In genomic region chr2:56522605-56523089, GRCh38 we compare ENCODE assay signal across 12 cellular contexts.
DNase-seq lines count a peak whose midpoint lies in the region; ATAC-seq, FAIRE-seq and TF ChIP-seq lines count a peak whose summit lies in the region.
"Had no signal": no experiment of that assay in that cellular context is flagged by ENCODE, and none has a peak within 500 bp of the region (broad histone marks: within the 10 kb centered on the region; RNA-seq: fewer than 3 reads in every experiment).

No MANE protein-coding gene starts in this region.

- H3K27me3 ChIP-seq in bronchial epithelial cell (ENCODE audit: control insufficient read depth, insufficient read depth, low read length) (no peaks in the 10 kb centered on the region), lower lobe of right lung (ENCODE audit: low read depth) (no peaks in the 10 kb centered on the region), neuronal stem cell (ENCODE audit: control insufficient read depth in 3 of 3, insufficient read depth in 3 of 3, low read depth in 1 of 3, low read length in 3 of 3) (no peaks in the 10 kb centered on the region)
- H3K27me3 ChIP-seq: vagina had no signal

- POLR2A ChIA-PET in activated CD4-positive, alpha-beta memory T cell treated with anti-CD3 and anti-CD28 coated beads, Interleukin-2, amount 10 ng/mL, durations not matched to agents 7 days and 5 days (lab: Charles Lee): no interaction called here
- POLR2A ChIA-PET in activated CD8-positive, alpha-beta T cell treated with anti-CD3 and anti-CD28 coated beads for 36 hours (lab: Charles Lee): no interaction called here

- H2AK5ac ChIP-seq in neuronal stem cell (ENCODE audit: low read depth, low read length): no peak overlapping the region

- H3K23ac ChIP-seq in neuronal stem cell (ENCODE audit: low read depth, low read length, poor library complexity): no peak overlapping the region

- H2BK15ac ChIP-seq in neuronal stem cell (ENCODE audit: low read length): no peak overlapping the region

- DNase-seq in DMS 273 treated with DMSO at 0.1 percent for 48 hours (lab: John Stamatoyannopoulos, UW): peak; percentile 77
- peak; percentile 74 to 96 for DNase-seq in NCI-H187 (lab: John Stamatoyannopoulos, UW)
- DNase-seq in bronchial epithelial cell (ENCODE audit: low read depth): peak; percentile 29
- peak; percentile 41 for DNase-seq in lower lobe of right lung
- DNase-seq in activated CD4-positive, alpha-beta memory T cell treated with anti-CD3 and anti-CD28 coated beads, Interleukin-2, amount 10 ng/mL, durations not matched to agents 7 days and 5 days: no peak
- DNase-seq in activated CD8-positive, alpha-beta T cell treated with anti-CD3 and anti-CD28 coated beads for 36 hours: no peak
- DNase-seq in neuronal stem cell (ENCODE audit: low spot score): no peak
- DNase-seq: activated B cell treated with CpG ODN at 0.5 μM for 24 hours; NCI-H748 treated with DMSO at 0.1 percent for 48 hours; stimulated activated CD4-positive, alpha-beta T cell treated with anti-CD3 and anti-CD28 coated beads, Interleukin-2, amount 100 ng/mL, for 24 hours had no signal

- intact Hi-C loops in lower lobe of right lung (cut with DNase I): no loop called here
- intact Hi-C loops in activated CD8-positive, alpha-beta T cell treated with anti-CD3 and anti-CD28 coated beads for 36 hours (cut with micrococcal nuclease): no loop called here

- peaks cover 4% of the 10 kb centered on the region for H3K9me3 Mint-ChIP-seq in activated CD4-positive, alpha-beta memory T cell treated with anti-CD3 and anti-CD28 coated beads, Interleukin-2, amount 10 ng/mL, durations not matched to agents 7 days and 5 days
- H3K9me3 Mint-ChIP-seq in activated CD8-positive, alpha-beta T cell treated with anti-CD3 and anti-CD28 coated beads for 36 hours: peaks cover 5% of the 10 kb centered on the region
- H3K9me3 Mint-ChIP-seq: activated B cell treated with CpG ODN at 0.5 μM for 24 hours had no signal

- no peak overlapping the region for H4K91ac ChIP-seq in neuronal stem cell (ENCODE audit: low read depth, low read length, poor library complexity)

- CTCF ChIA-PET in activated CD4-positive, alpha-beta memory T cell treated with anti-CD3 and anti-CD28 coated beads, Interleukin-2, amount 10 ng/mL, durations not matched to agents 7 days and 5 days (lab: Charles Lee): no interaction called here
- CTCF ChIA-PET in activated CD8-positive, alpha-beta T cell treated with anti-CD3 and anti-CD28 coated beads for 36 hours (lab: Charles Lee): no interaction called here

- H3K4me2 ChIP-seq in neuronal stem cell (ENCODE audit: insufficient read depth, low read length, poor library complexity, severe bottlenecking): no peak overlapping the region

- no peak overlapping the region for H4K8ac ChIP-seq in neuronal stem cell (ENCODE audit: low read depth, low read length)

- H2BK12ac ChIP-seq in neuronal stem cell (ENCODE audit: low read length): no peak overlapping the region

- H3K4me3 ChIP-seq in bronchial epithelial cell (ENCODE audit: low read depth, low read length): no peak overlapping the region
- H3K4me3 ChIP-seq in lower lobe of right lung: no peak overlapping the region
- H3K4me3 ChIP-seq in neuronal stem cell (ENCODE audit: low read length in 2 of 2): no peak overlapping the region
- H3K4me3 ChIP-seq: vagina had no signal

- H3K79me1 ChIP-seq in neuronal stem cell (ENCODE audit: low read depth, low read length): no peaks in the 10 kb centered on the region

- no peaks in the 10 kb centered on the region for H3K27me3 Mint-ChIP-seq in activated CD4-positive, alpha-beta memory T cell treated with anti-CD3 and anti-CD28 coated beads, Interleukin-2, amount 10 ng/mL, durations not matched to agents 7 days and 5 days
- no peaks in the 10 kb centered on the region for H3K27me3 Mint-ChIP-seq in activated CD8-positive, alpha-beta T cell treated with anti-CD3 and anti-CD28 coated beads for 36 hours
- H3K27me3 Mint-ChIP-seq: activated B cell treated with CpG ODN at 0.5 μM for 24 hours had no signal

- TF ChIP-seq CTCF in bronchial epithelial cell (IDR thresholded peaks at IDR 0.05; ENCODE audit: insufficient read depth, low read length, severe bottlenecking) (no peak), lower lobe of right lung (IDR thresholded peaks at IDR 0.05) (no peak)
- TF ChIP-seq CTCF in activated CD8-positive, alpha-beta T cell treated with anti-CD3 and anti-CD28 coated beads for 36 hours (IDR thresholded peaks at IDR 0.05): no peak

- no peak overlapping the region for H3K4me3 Mint-ChIP-seq in activated CD4-positive, alpha-beta memory T cell treated with anti-CD3 and anti-CD28 coated beads, Interleukin-2, amount 10 ng/mL, durations not matched to agents 7 days and 5 days
- H3K4me3 Mint-ChIP-seq in activated CD8-positive, alpha-beta T cell treated with anti-CD3 and anti-CD28 coated beads for 36 hours: no peak overlapping the region
- H3K4me3 Mint-ChIP-seq: activated B cell treated with CpG ODN at 0.5 μM for 24 hours had no signal

- H3K36me3 Mint-ChIP-seq in activated CD4-positive, alpha-beta memory T cell treated with anti-CD3 and anti-CD28 coated beads, Interleukin-2, amount 10 ng/mL, durations not matched to agents 7 days and 5 days (ENCODE audit: low read depth): no peaks in the 10 kb centered on the region
- H3K36me3 Mint-ChIP-seq in activated CD8-positive, alpha-beta T cell treated with anti-CD3 and anti-CD28 coated beads for 36 hours (ENCODE audit: low read depth): no peaks in the 10 kb centered on the region

- no peaks in the 10 kb centered on the region for H3K36me3 ChIP-seq in bronchial epithelial cell (ENCODE audit: control insufficient read depth, insufficient read depth, low read length)
- no peaks in the 10 kb centered on the region for H3K36me3 ChIP-seq in lower lobe of right lung
- no peaks in the 10 kb centered on the region for H3K36me3 ChIP-seq in neuronal stem cell (replicated peaks in 1 of 2; ENCODE audit: control insufficient read depth in 2 of 2, insufficient read depth in 2 of 2, low read length in 2 of 2)
- H3K36me3 ChIP-seq: vagina had no signal

- H3K4me1 ChIP-seq in lower lobe of right lung (peaks cover 9% of the 10 kb centered on the region), neuronal stem cell (ENCODE audit: control insufficient read depth in 2 of 2, insufficient read depth in 1 of 2, low read depth in 1 of 2, low read length in 2 of 2) (no peaks in the 10 kb centered on the region)
- H3K4me1 ChIP-seq: vagina had no signal

- no peak overlapping the region for H2AFZ ChIP-seq in neuronal stem cell (ENCODE audit: low read length)

- H3K27ac Mint-ChIP-seq in activated CD4-positive, alpha-beta memory T cell treated with anti-CD3 and anti-CD28 coated beads, Interleukin-2, amount 10 ng/mL, durations not matched to agents 7 days and 5 days: no peak overlapping the region
- H3K27ac Mint-ChIP-seq in activated CD8-positive, alpha-beta T cell treated with anti-CD3 and anti-CD28 coated beads for 36 hours: no peak overlapping the region
- H3K27ac Mint-ChIP-seq: activated B cell treated with CpG ODN at 0.5 μM for 24 hours had no signal

- no peak overlapping the region for H3K18ac ChIP-seq in neuronal stem cell (ENCODE audit: low read length)

- H3K9ac ChIP-seq in neuronal stem cell (ENCODE audit: low read depth, low read length, poor library complexity): no peak overlapping the region

- no peak overlapping the region for H3K4ac ChIP-seq in neuronal stem cell (ENCODE audit: low read length)

- H3K4me1 Mint-ChIP-seq in activated CD4-positive, alpha-beta memory T cell treated with anti-CD3 and anti-CD28 coated beads, Interleukin-2, amount 10 ng/mL, durations not matched to agents 7 days and 5 days: no peaks in the 10 kb centered on the region
- H3K4me1 Mint-ChIP-seq in activated CD8-positive, alpha-beta T cell treated with anti-CD3 and anti-CD28 coated beads for 36 hours (ENCODE audit: low read depth): no peaks in the 10 kb centered on the region
- H3K4me1 Mint-ChIP-seq: activated B cell treated with CpG ODN at 0.5 μM for 24 hours had no signal

- ATAC-seq in lower lobe of right lung: peak; percentile 94 to 96
- ATAC-seq in activated CD8-positive, alpha-beta T cell treated with anti-CD3 and anti-CD28 coated beads for 36 hours: no peak
- no peak for ATAC-seq in HG02678 (IDR thresholded peaks at IDR 0.05; ENCODE audit: unreplicated experiment)

- no peak overlapping the region for H3K14ac ChIP-seq in neuronal stem cell (ENCODE audit: low read length)

- H3K27ac ChIP-seq in lower lobe of right lung (peak overlapping the region; percentile 13), neuronal stem cell (replicated peaks; ENCODE audit: low read length) (no peak overlapping the region)
- H3K27ac ChIP-seq: vagina had no signal

- H2BK120ac ChIP-seq in neuronal stem cell (ENCODE audit: low read depth, low read length): no peak overlapping the region

- FAIRE-seq in bronchial epithelial cell (lab: Jason Lieb, UNC): no peak

- H2BK5ac ChIP-seq in neuronal stem cell (ENCODE audit: low read length): no peak overlapping the region

- H3K9me3 ChIP-seq in lower lobe of right lung (no peaks in the 10 kb centered on the region), neuronal stem cell (replicated peaks in 1 of 2; ENCODE audit: control insufficient read depth in 2 of 2, insufficient read depth in 1 of 2, low read depth in 1 of 2, low read length in 2 of 2) (no peaks in the 10 kb centered on the region)
- H3K9me3 ChIP-seq: vagina had no signal

- no CpG with 5 or more reads among the region's 5 CpGs for WGBS in neuronal stem cell (ENCODE audit: extremely low coverage in 2 of 2, insufficient read length in 2 of 2, insufficient replicate concordance in 1 of 2), 2 donors

Comparison
In these comparisons a context has a peak if more than half of its experiments do, and no peak if none do; other contexts are left out.
1. DNase-seq: peak in DMS 273 treated with DMSO at 0.1 percent for 48 hours (single experiment), NCI-H187 (2 of 2), bronchial epithelial cell (single experiment) and lower lobe of right lung (single experiment); none in activated CD4-positive, alpha-beta memory T cell treated with anti-CD3 and anti-CD28 coated beads, Interleukin-2, amount 10 ng/mL, durations not matched to agents 7 days and 5 days (single experiment), activated CD8-positive, alpha-beta T cell treated with anti-CD3 and anti-CD28 coated beads for 36 hours (single experiment) and neuronal stem cell (single experiment).
2. ATAC-seq: peak in lower lobe of right lung (2 of 2); none in activated CD8-positive, alpha-beta T cell treated with anti-CD3 and anti-CD28 coated beads for 36 hours (single experiment) and HG02678 (single experiment).